In the genomic region with DNA sequence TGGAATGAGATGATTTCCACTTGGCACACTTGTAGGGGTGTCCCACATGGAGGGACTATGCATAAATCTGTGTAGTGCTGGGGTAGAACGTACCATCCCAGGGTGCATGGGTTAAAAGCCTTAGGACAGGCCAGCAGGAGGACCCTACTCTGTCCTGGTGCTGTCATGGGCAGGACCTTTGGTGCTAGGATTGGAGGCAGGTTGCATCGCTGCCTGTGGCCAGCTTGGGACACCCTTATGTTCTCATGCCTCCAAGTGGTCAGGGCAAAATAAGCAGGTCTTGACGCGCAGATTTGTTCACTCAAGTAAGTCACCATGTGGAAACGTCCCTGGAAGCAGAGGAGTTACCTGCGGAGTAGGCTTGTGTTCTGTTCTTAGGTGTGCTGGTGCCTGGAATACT, we compare ENCODE assay signal across 1 cellular context.
TF ChIP-seq lines count a peak whose summit lies in the region.

No MANE protein-coding gene starts in this region.

TF ChIP-seq in GM23338, 12 proteins besides CTCF, POLR2A, EP300 and RAD21 (continued from another document):
- no peak for TF ChIP-seq ZNF462 (CRISPR knock-in tag; IDR thresholded peaks at IDR 0.05)
- no peak for TF ChIP-seq ZNF114 (CRISPR knock-in tag; IDR thresholded peaks at IDR 0.05)
- no peak for TF ChIP-seq REST (IDR thresholded peaks at IDR 0.05; ENCODE audit: unreplicated experiment)
- TF ChIP-seq EZH2phosphoT487 (IDR thresholded peaks at IDR 0.05; ENCODE audit: unreplicated experiment) = no peak
- no peak for TF ChIP-seq ZNF331 (CRISPR knock-in tag; IDR thresholded peaks at IDR 0.05; ENCODE audit: low read depth)
- no peak for TF ChIP-seq POLR2AphosphoS5 (IDR thresholded peaks at IDR 0.05; ENCODE audit: low read depth)
- TF ChIP-seq JUNB (IDR thresholded peaks at IDR 0.05; ENCODE audit: unreplicated experiment) = no peak
- TF ChIP-seq CREB1 (CRISPR knock-in tag; IDR thresholded peaks at IDR 0.05; ENCODE audit: low read depth) = no peak
- TF ChIP-seq EZH2 (IDR thresholded peaks at IDR 0.05; ENCODE audit: low read depth, unreplicated experiment) = no peak
- no peak for TF ChIP-seq STAT1 (IDR thresholded peaks at IDR 0.05; ENCODE audit: unreplicated experiment)
- no peak for TF ChIP-seq NANOG (IDR thresholded peaks at IDR 0.05; ENCODE audit: borderline replicate concordance)
